Comparison of ENCODE assay signal across 8 cellular contexts in the genomic region with DNA sequence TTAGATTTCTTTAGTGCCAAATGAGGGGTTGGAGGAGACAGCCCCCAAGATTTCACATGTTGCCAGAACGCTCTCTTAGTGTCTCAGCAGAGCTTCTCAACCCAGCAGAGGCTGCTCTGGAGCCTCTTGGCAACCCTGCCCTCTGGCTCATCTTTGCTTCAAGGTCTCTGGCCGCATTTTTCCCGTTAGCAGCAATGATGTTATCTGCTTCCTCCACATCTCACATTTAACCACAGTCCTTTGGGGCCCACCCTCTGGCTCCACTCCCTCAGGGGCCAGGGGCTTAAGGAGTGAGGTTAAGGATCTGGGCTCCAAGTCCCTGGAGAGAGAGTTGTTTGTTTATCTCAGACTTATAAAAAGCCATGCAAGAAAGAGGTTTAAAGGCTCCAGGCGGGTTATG. TPM values are rescaled to one million over a fixed set of nuclear protein-coding genes. Genes with fewer than 3 reads are reported as not detected.
DNase-seq lines count a peak whose midpoint lies in the region; ATAC-seq, FAIRE-seq and TF ChIP-seq lines count a peak whose summit lies in the region.

No MANE protein-coding gene starts in this region.

- no peak overlapping the region for H3K4me3 Mint-ChIP-seq in activated CD4-positive, alpha-beta T cell treated with anti-CD3 and anti-CD28 coated beads, Interleukin-2, amount 10 ng/mL, durations not matched to agents 7 days and 5 days
- no peak overlapping the region for H3K4me3 Mint-ChIP-seq in astrocyte (ENCODE audit: unreplicated experiment)

- H3K9me3 ChIP-seq in astrocyte (ENCODE audit: insufficient read depth, low read depth, low read length) (no peaks in the 10 kb centered on the region), smooth muscle cell (replicated peaks; ENCODE audit: low read depth) (no peaks in the 10 kb centered on the region), PC-9 (ENCODE audit: insufficient read depth, low read depth) (no peaks in the 10 kb centered on the region)

- H3K27me3 ChIP-seq in astrocyte (ENCODE audit: insufficient read depth, low read length): peaks cover 7% of the 10 kb centered on the region
- no peaks in the 10 kb centered on the region for H3K27me3 ChIP-seq in smooth muscle cell (ENCODE audit: low read depth)
- peaks cover 23% of the 10 kb centered on the region for H3K27me3 ChIP-seq in PC-9 (ENCODE audit: insufficient read depth, low read depth)

- H3K27ac ChIP-seq in astrocyte (ENCODE audit: low read depth, low read length) (no peak overlapping the region), smooth muscle cell (ENCODE audit: low read depth) (no peak overlapping the region), PC-9 (no peak overlapping the region)

- peak overlapping the region; percentile 74 for H3K27ac Mint-ChIP-seq in activated CD4-positive, alpha-beta T cell treated with anti-CD3 and anti-CD28 coated beads, Interleukin-2, amount 10 ng/mL, durations not matched to agents 7 days and 5 days
- H3K27ac Mint-ChIP-seq in astrocyte (ENCODE audit: unreplicated experiment): no peak overlapping the region

- CTCF ChIA-PET in activated CD4-positive, alpha-beta T cell treated with anti-CD3 and anti-CD28 coated beads, Interleukin-2, amount 10 ng/mL, durations not matched to agents 7 days and 5 days (lab: Charles Lee): interaction anchor here (1.0 to 1.7 kb wide), 4 partner anchors 19 to 127 kb away, joined by 3 to 4 read pairs (median 4); no protein-coding TSS in a partner anchor
- CTCF ChIA-PET in PC-9 (lab: Charles Lee): no interaction called here

- H3K4me1 Mint-ChIP-seq in activated CD4-positive, alpha-beta T cell treated with anti-CD3 and anti-CD28 coated beads, Interleukin-2, amount 10 ng/mL, durations not matched to agents 7 days and 5 days: peaks cover 43% of the 10 kb centered on the region
- peaks cover 10% of the 10 kb centered on the region for H3K4me1 Mint-ChIP-seq in astrocyte (ENCODE audit: low read depth, unreplicated experiment)

- H3K9me3 Mint-ChIP-seq in activated CD4-positive, alpha-beta T cell treated with anti-CD3 and anti-CD28 coated beads, Interleukin-2, amount 10 ng/mL, durations not matched to agents 7 days and 5 days: no peaks in the 10 kb centered on the region
- H3K9me3 Mint-ChIP-seq in astrocyte (ENCODE audit: unreplicated experiment): no peaks in the 10 kb centered on the region

- TF ChIP-seq CTCF in astrocyte (IDR thresholded peaks at IDR 0.05; ENCODE audit: insufficient read depth, low read depth, low read length) (no peak), smooth muscle cell (IDR thresholded peaks at IDR 0.05; ENCODE audit: borderline replicate concordance, insufficient read depth, poor library complexity, severe bottlenecking) (no peak), PC-9 (conservative IDR thresholded peaks at IDR 0.05) (no peak)

- intact Hi-C loops in PC-9 (cut with micrococcal nuclease; ENCODE audit: unreplicated experiment): no loop called here

- H3K36me3 ChIP-seq in astrocyte (ENCODE audit: insufficient read depth, low read length) (no peaks in the 10 kb centered on the region), smooth muscle cell (ENCODE audit: low read depth) (no peaks in the 10 kb centered on the region), PC-9 (ENCODE audit: low read depth) (no peaks in the 10 kb centered on the region)

- H3K4me3 ChIP-seq in astrocyte (ENCODE audit: insufficient read depth, low read depth, low read length): no peak overlapping the region
- no peak overlapping the region for H3K4me3 ChIP-seq in smooth muscle cell
- no peak overlapping the region for H3K4me3 ChIP-seq in PC-9

- peaks cover 15% of the 10 kb centered on the region for H3K4me1 ChIP-seq in astrocyte (ENCODE audit: insufficient read depth, low read length)
- peaks cover 4% of the 10 kb centered on the region for H3K4me1 ChIP-seq in smooth muscle cell (ENCODE audit: low read depth)
- H3K4me1 ChIP-seq in PC-9 (replicated peaks; ENCODE audit: insufficient read depth): no peaks in the 10 kb centered on the region

- H3K4me2 ChIP-seq in astrocyte (ENCODE audit: low read length) (peak overlapping the region; percentile 35), smooth muscle cell (peak overlapping the region; percentile 42), PC-9 (no peak overlapping the region)

- BruUV-seq in PC-9 (replicated peaks; lab: Mats Ljungman, UMichigan): no TSS peak

- H4K20me1 ChIP-seq in astrocyte (ENCODE audit: insufficient read depth, low read length) (peaks cover 11% of the 10 kb centered on the region), smooth muscle cell (ENCODE audit: low read depth) (peaks cover 12% of the 10 kb centered on the region), PC-9 (ENCODE audit: insufficient read depth) (no peaks in the 10 kb centered on the region)

- FAIRE-seq in astrocyte (lab: Jason Lieb, UNC): no peak

- H3K79me2 ChIP-seq in astrocyte (ENCODE audit: insufficient read depth, low read length): peaks cover 13% of the 10 kb centered on the region
- H3K79me2 ChIP-seq in smooth muscle cell (ENCODE audit: low read depth): no peaks in the 10 kb centered on the region
- H3K79me2 ChIP-seq in PC-9 (ENCODE audit: low read depth): no peaks in the 10 kb centered on the region

- H3K36me3 Mint-ChIP-seq in activated CD4-positive, alpha-beta T cell treated with anti-CD3 and anti-CD28 coated beads, Interleukin-2, amount 10 ng/mL, durations not matched to agents 7 days and 5 days (ENCODE audit: low read depth): peaks cover 8% of the 10 kb centered on the region
- H3K36me3 Mint-ChIP-seq in astrocyte (ENCODE audit: low read depth, unreplicated experiment): no peaks in the 10 kb centered on the region

- POLR2A ChIA-PET in activated CD4-positive, alpha-beta T cell treated with anti-CD3 and anti-CD28 coated beads, Interleukin-2, amount 10 ng/mL, durations not matched to agents 7 days and 5 days (lab: Charles Lee): no interaction called here
- POLR2A ChIA-PET in PC-9 (lab: Charles Lee; ENCODE audit: unreplicated experiment): no interaction called here

- H3K9ac ChIP-seq in astrocyte (ENCODE audit: low read length) (no peak overlapping the region), smooth muscle cell (ENCODE audit: low read depth) (no peak overlapping the region)

- H3F3A ChIP-seq in smooth muscle cell (ENCODE audit: low read depth) (peaks cover 9% of the 10 kb centered on the region), PC-9 (ENCODE audit: insufficient read depth, low read depth) (no peaks in the 10 kb centered on the region)

- H3K9me2 ChIP-seq in PC-9 (ENCODE audit: insufficient read depth): no peaks in the 10 kb centered on the region

- peak overlapping the region; percentile 55 for H2AFZ ChIP-seq in astrocyte (ENCODE audit: low read depth, low read length)
- H2AFZ ChIP-seq in smooth muscle cell (ENCODE audit: low read depth): peak overlapping the region; percentile 8
- no peak overlapping the region for H2AFZ ChIP-seq in PC-9

- ATAC-seq in GM21737 (IDR thresholded peaks at IDR 0.05; ENCODE audit: unreplicated experiment): no peak
- ATAC-seq in HG03442 (IDR thresholded peaks at IDR 0.05; ENCODE audit: unreplicated experiment): no peak

- peak; percentile 11 for DNase-seq in activated CD4-positive, alpha-beta T cell treated with anti-CD3 and anti-CD28 coated beads, Interleukin-2, amount 10 ng/mL, durations not matched to agents 7 days and 5 days
- no peak for DNase-seq in activated CD4-positive, alpha-beta T cell treated with anti-CD3 and anti-CD28 coated beads, Interleukin-2, amount 50 U/mL, for 4 hours
- DNase-seq in NCI-H82 (lab: John Stamatoyannopoulos, UW) (peak; percentile 75), astrocyte (ENCODE audit: low read depth) (no peak), smooth muscle cell (lab: John Stamatoyannopoulos, UW; ENCODE audit: unreplicated experiment) (no peak), PC-9 (no peak)

- 4% methylated on average over 4 of the region's 4 CpGs for WGBS in smooth muscle cell (ENCODE audit: low lambda C conversion rate)

- H3K27me3 Mint-ChIP-seq in activated CD4-positive, alpha-beta T cell treated with anti-CD3 and anti-CD28 coated beads, Interleukin-2, amount 10 ng/mL, durations not matched to agents 7 days and 5 days: peaks cover 18% of the 10 kb centered on the region
- peaks cover 12% of the 10 kb centered on the region for H3K27me3 Mint-ChIP-seq in astrocyte (ENCODE audit: low read depth, unreplicated experiment)

RNA-seq across cellular contexts. Expression of gene XYLT1, which starts 3.3 kb away (rescaled TPM):
- 10 to 100 TPM; 46.6 to 50.1 TPM for total RNA-seq in activated CD4-positive, alpha-beta T cell treated with anti-CD3 and anti-CD28 coated beads, Interleukin-2, amount 10 ng/mL, durations not matched to agents 7 days and 5 days
- total RNA-seq in astrocyte (22.9 and 28.5 TPM in 2 replicates), smooth muscle cell (19.9 and 22.4 TPM in 2 replicates), PC-9 (2021) (1.3 and 1.7 TPM in 2 replicates)
- 8.2 and 9.5 TPM in 2 replicates for polyA plus RNA-seq in smooth muscle cell

Comparison
In these comparisons a context has a peak if more than half of its experiments do, and no peak if none do; other contexts are left out.
1. DNase-seq: peak in activated CD4-positive, alpha-beta T cell treated with anti-CD3 and anti-CD28 coated beads, Interleukin-2, amount 10 ng/mL, durations not matched to agents 7 days and 5 days (single experiment) and NCI-H82 (single experiment); none in activated CD4-positive, alpha-beta T cell treated with anti-CD3 and anti-CD28 coated beads, Interleukin-2, amount 50 U/mL, for 4 hours (0 of 2), astrocyte (single experiment), smooth muscle cell (single experiment) and PC-9 (0 of 2).